In the genomic region with DNA sequence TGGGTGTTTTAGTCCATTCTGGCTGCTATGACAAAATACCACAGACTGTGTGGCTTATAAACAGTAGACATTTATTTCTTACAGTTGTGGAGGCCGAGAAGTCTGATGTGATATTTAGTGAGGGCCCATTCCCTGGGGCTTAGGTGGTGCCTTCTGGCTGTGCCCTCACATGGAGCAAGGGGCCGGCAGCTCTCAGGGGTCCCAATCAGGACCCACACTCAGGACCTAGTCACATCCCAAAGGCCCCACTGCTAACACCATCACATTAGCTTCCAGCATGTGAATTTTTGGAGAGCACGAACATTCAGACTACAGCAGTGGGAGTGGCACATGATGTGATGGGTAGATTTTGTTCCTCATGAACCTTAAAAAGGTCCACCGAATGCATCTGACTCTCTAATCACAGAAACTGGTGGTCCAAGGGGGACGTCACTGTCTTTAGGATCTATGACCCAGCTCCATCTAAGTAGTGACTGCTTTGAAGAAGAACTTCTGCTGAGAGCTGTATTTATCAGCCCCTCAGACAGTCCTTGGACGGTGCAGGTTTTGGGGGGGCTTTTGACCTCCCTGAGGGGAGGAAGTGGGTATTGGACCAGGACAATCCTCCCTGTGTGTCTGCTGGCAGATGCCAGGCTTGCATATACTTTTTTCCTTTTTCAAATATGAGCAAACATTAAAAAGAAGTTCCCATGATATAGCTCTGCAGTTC, we compare ENCODE assay signal across 24 cellular contexts.
DNase-seq lines count a peak whose midpoint lies in the region; ATAC-seq, FAIRE-seq and TF ChIP-seq lines count a peak whose summit lies in the region.
"Had no signal": no experiment of that assay in that cellular context is flagged by ENCODE, and none has a peak within 500 bp of the region (broad histone marks: within the 10 kb centered on the region; RNA-seq: fewer than 3 reads in every experiment).

No MANE protein-coding gene starts in this region.

- peak overlapping the region; percentile 14 to 67 for H3K18ac ChIP-seq in mesenchymal stem cell (ENCODE audit: low read depth in 1 of 2, low read length in 2 of 2)

- no peaks in the 10 kb centered on the region for H3K4me1 ChIP-seq in GM23338 (ENCODE audit: insufficient read depth)
- H3K4me1 ChIP-seq in mesenchymal stem cell (ENCODE audit: control insufficient read depth, insufficient read depth, low read depth, low read length): peaks cover 11% of the 10 kb centered on the region
- H3K4me1 ChIP-seq: HAP-1 had no signal

- H3F3A ChIP-seq in GM23338 (replicated peaks; ENCODE audit: low read depth): no peaks in the 10 kb centered on the region

- H3K36me3 ChIP-seq in GM23338 (ENCODE audit: insufficient read depth): no peaks in the 10 kb centered on the region
- H3K36me3 ChIP-seq in mesenchymal stem cell (ENCODE audit: control insufficient read depth in 1 of 2, insufficient read depth in 2 of 2, low read depth in 1 of 2, low read length in 2 of 2): no peaks in the 10 kb centered on the region
- H3K36me3 ChIP-seq: BLaER1 treated with 17β-estradiol and CSF1 and Interleukin-3, amounts not matched to agents 10 nM and 100 nM; HAP-1 had no signal

- H2AK5ac ChIP-seq in mesenchymal stem cell (ENCODE audit: low read length, severe bottlenecking): no peak overlapping the region

- peak overlapping the region; percentile 80; the same call in 1 of the 2 replicates for H2AFZ ChIP-seq in GM23338
- no peak overlapping the region for H2AFZ ChIP-seq in mesenchymal stem cell (ENCODE audit: low read depth, low read length)

- DNase-seq in GM23338 (ENCODE audit: low spot score) (no peak), T-helper 17 cell (no peak), mesenchymal stem cell (no peak), posterior vena cava (ENCODE audit: low spot score) (peak; percentile 58), GM12891 (ENCODE audit: insufficient read length, low spot score) (no peak), SK-N-DZ (ENCODE audit: low spot score) (no peak)
- DNase-seq: CD4-positive, alpha-beta T cell; CD8-positive, alpha-beta memory T cell; DMS 273 treated with DMSO at 0.1 percent for 48 hours; DMS79; EL; GDM1; GOT3; HFFc6 had no signal

- peak overlapping the region; percentile 80 for H2BK120ac ChIP-seq in mesenchymal stem cell (ENCODE audit: low read depth, low read length)

- H3K4me3 Mint-ChIP-seq in GM23338 (no peak overlapping the region), T-helper 17 cell (no peak overlapping the region)
- H3K4me3 Mint-ChIP-seq: B cell; CD14-positive monocyte; CD4-positive, alpha-beta T cell; CD8-positive, alpha-beta memory T cell; HFFc6 had no signal

- H3K9me3 ChIP-seq in T-helper 17 cell (ENCODE audit: control insufficient read depth, low read length, poor library complexity, severe bottlenecking): no peaks in the 10 kb centered on the region
- no peaks in the 10 kb centered on the region for H3K9me3 ChIP-seq in mesenchymal stem cell (ENCODE audit: control insufficient read depth, low read length)
- H3K9me3 ChIP-seq: BLaER1 treated with 17β-estradiol and CSF1 and Interleukin-3, amounts not matched to agents 10 nM and 100 nM; HAP-1 had no signal

- no peak overlapping the region for H2BK15ac ChIP-seq in mesenchymal stem cell (ENCODE audit: low read depth, poor library complexity, severe bottlenecking)

- no peak overlapping the region for H2BK12ac ChIP-seq in mesenchymal stem cell (ENCODE audit: low read length in 2 of 2)

- no peaks in the 10 kb centered on the region for H3K9me3 Mint-ChIP-seq in GM23338
- H3K9me3 Mint-ChIP-seq: CD4-positive, alpha-beta T cell; CD8-positive, alpha-beta memory T cell; HFFc6 had no signal

- no peaks in the 10 kb centered on the region for H3K27me3 ChIP-seq in GM23338 (ENCODE audit: insufficient read depth)
- H3K27me3 ChIP-seq in mesenchymal stem cell (ENCODE audit: control insufficient read depth in 1 of 2, insufficient read depth in 1 of 2, low read length in 2 of 2): peaks cover 34 to 44% of the 10 kb centered on the region in 2 experiments
- H3K27me3 ChIP-seq: BLaER1 treated with 17β-estradiol and CSF1 and Interleukin-3, amounts not matched to agents 10 nM and 100 nM had no signal

- no peak for FAIRE-seq in GM12891 (lab: Jason Lieb, UNC)
- FAIRE-seq: A204.1, D721Med, GM12878, GM18507, H54 had no signal

- no peak overlapping the region for H4K8ac ChIP-seq in mesenchymal stem cell (ENCODE audit: low read length)

- no peak for ATAC-seq in GM23338
- ATAC-seq in T-helper 17 cell: no peak
- no peak for ATAC-seq in HG03045 (IDR thresholded peaks at IDR 0.05; ENCODE audit: unreplicated experiment)
- ATAC-seq: GM12878 had no signal

- no peak overlapping the region for H3K27ac ChIP-seq in GM23338 (ENCODE audit: low read depth)
- no peak overlapping the region for H3K27ac ChIP-seq in mesenchymal stem cell (ENCODE audit: low read length, poor library complexity, severe bottlenecking)
- H3K27ac ChIP-seq: BLaER1 treated with 17β-estradiol and CSF1 and Interleukin-3, amounts not matched to agents 10 nM and 100 nM had no signal

- no peaks in the 10 kb centered on the region for H3K79me2 ChIP-seq in GM23338 (replicated peaks; ENCODE audit: insufficient read depth)

- H3K4ac ChIP-seq in mesenchymal stem cell (ENCODE audit: low read depth in 1 of 2, low read length in 2 of 2): no peak overlapping the region

- H3K4me1 Mint-ChIP-seq in GM23338: peaks cover 3% of the 10 kb centered on the region; the same call in 2 of the 3 replicates
- peaks cover 16% of the 10 kb centered on the region for H3K4me1 Mint-ChIP-seq in T-helper 17 cell
- H3K4me1 Mint-ChIP-seq: B cell had no signal

- TF ChIP-seq POLR2A in GM12891 (IDR thresholded peaks at IDR 0.05; ENCODE audit: low read depth, low read length): no peak

- TF ChIP-seq CTCF in GM23338 (conservative IDR thresholded peaks at IDR 0.05; ENCODE audit: low read depth in 2 of 2): no peak

- intact Hi-C loops in posterior vena cava (cut with DNase I): no loop called here

- H3K4me2 ChIP-seq in GM23338 (no peak overlapping the region), mesenchymal stem cell (ENCODE audit: low read length, poor library complexity, severe bottlenecking) (no peak overlapping the region)

- H3K27ac Mint-ChIP-seq in GM23338 (no peak overlapping the region), T-helper 17 cell (peak overlapping the region; percentile 14)
- H3K27ac Mint-ChIP-seq: B cell; CD14-positive monocyte; CD4-positive, alpha-beta T cell; HFFc6 had no signal

- 94% methylated on average over 4 of the region's 6 CpGs for WGBS in mesenchymal stem cell

- no peak overlapping the region for H3K23ac ChIP-seq in mesenchymal stem cell (ENCODE audit: low read length in 2 of 2)

- H3K14ac ChIP-seq in mesenchymal stem cell (ENCODE audit: low read length in 2 of 2): no peak overlapping the region

- no peaks in the 10 kb centered on the region for H3K9me2 ChIP-seq in GM23338 (ENCODE audit: insufficient read depth)

- H3K36me3 Mint-ChIP-seq in GM23338 (ENCODE audit: low read depth) (no peaks in the 10 kb centered on the region), T-helper 17 cell (ENCODE audit: low read depth) (peaks cover 3% of the 10 kb centered on the region)
- H3K36me3 Mint-ChIP-seq: CD14-positive monocyte had no signal

- no peak overlapping the region for H2BK5ac ChIP-seq in mesenchymal stem cell (ENCODE audit: low read depth, low read length, poor library complexity, severe bottlenecking)

- H3K79me1 ChIP-seq in mesenchymal stem cell (replicated peaks; ENCODE audit: low read length, poor library complexity, severe bottlenecking): no peaks in the 10 kb centered on the region

- H3K27me3 Mint-ChIP-seq in GM23338 (ENCODE audit: insufficient read depth, low read depth, poor library complexity): peaks cover 2% of the 10 kb centered on the region
- peaks cover 14% of the 10 kb centered on the region for H3K27me3 Mint-ChIP-seq in T-helper 17 cell

- no peaks in the 10 kb centered on the region for H4K20me1 ChIP-seq in GM23338 (replicated peaks; ENCODE audit: insufficient read depth)
- H4K20me1 ChIP-seq: BLaER1 treated with 17β-estradiol and CSF1 and Interleukin-3, amounts not matched to agents 10 nM and 100 nM had no signal

- H4K91ac ChIP-seq in mesenchymal stem cell (ENCODE audit: low read length): peak overlapping the region; percentile 52

- H3K4me3 ChIP-seq in GM23338 (no peak overlapping the region), mesenchymal stem cell (ENCODE audit: insufficient read depth in 1 of 2, low read depth in 1 of 2, low read length in 2 of 2) (no peak overlapping the region)
- H3K4me3 ChIP-seq: BLaER1 treated with 17β-estradiol and CSF1 and Interleukin-3, amounts not matched to agents 10 nM and 100 nM; GM12878; HAP-1 had no signal

- H3K9ac ChIP-seq in mesenchymal stem cell (ENCODE audit: low read length): no peak overlapping the region
- H3K9ac ChIP-seq: BLaER1 treated with 17β-estradiol and CSF1 and Interleukin-3, amounts not matched to agents 10 nM and 100 nM had no signal

TF ChIP-seq in GM23338, 12 proteins besides CTCF, POLR2A, EP300 and RAD21 (continues in another document):
- TF ChIP-seq ZNF114 (CRISPR knock-in tag; IDR thresholded peaks at IDR 0.05) (no peak), STAT1 (IDR thresholded peaks at IDR 0.05; ENCODE audit: unreplicated experiment) (no peak), NANOG (IDR thresholded peaks at IDR 0.05; ENCODE audit: borderline replicate concordance) (no peak), POLR2AphosphoS5 (IDR thresholded peaks at IDR 0.05; ENCODE audit: low read depth) (no peak)
- TF ChIP-seq, protein P1, sequence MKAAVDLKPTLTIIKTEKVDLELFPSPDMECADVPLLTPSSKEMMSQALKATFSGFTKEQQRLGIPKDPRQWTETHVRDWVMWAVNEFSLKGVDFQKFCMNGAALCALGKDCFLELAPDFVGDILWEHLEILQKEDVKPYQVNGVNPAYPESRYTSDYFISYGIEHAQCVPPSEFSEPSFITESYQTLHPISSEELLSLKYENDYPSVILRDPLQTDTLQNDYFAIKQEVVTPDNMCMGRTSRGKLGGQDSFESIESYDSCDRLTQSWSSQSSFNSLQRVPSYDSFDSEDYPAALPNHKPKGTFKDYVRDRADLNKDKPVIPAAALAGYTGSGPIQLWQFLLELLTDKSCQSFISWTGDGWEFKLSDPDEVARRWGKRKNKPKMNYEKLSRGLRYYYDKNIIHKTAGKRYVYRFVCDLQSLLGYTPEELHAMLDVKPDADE (IDR thresholded peaks at IDR 0.05): no peak

TF ChIP-seq in GM12891, 5 proteins besides CTCF, POLR2A, EP300 and RAD21:
- TF ChIP-seq POU2F2 (IDR thresholded peaks at IDR 0.05; ENCODE audit: low read depth, low read length): no peak
- no peak for TF ChIP-seq TAF1 (IDR thresholded peaks at IDR 0.05; ENCODE audit: low read depth, low read length)
- TF ChIP-seq POLR2AphosphoS5 (IDR thresholded peaks at IDR 0.05; ENCODE audit: low read depth, low read length): no peak
- TF ChIP-seq SPI1 (IDR thresholded peaks at IDR 0.05; ENCODE audit: low read depth, low read length): no peak
- TF ChIP-seq PAX5 (IDR thresholded peaks at IDR 0.05; ENCODE audit: insufficient read depth, low read length, severe bottlenecking): no peak
